1 cellular context compared by ENCODE assay signal in genomic region chr15:69224383-69224782, GRCh38.
TF ChIP-seq lines count a peak whose summit lies in the region.

No MANE protein-coding gene starts in this region.

TF ChIP-seq in HepG2, 621 proteins besides CTCF, POLR2A, EP300 and RAD21 (continued from another document and continues in another):
- no peak for TF ChIP-seq DZIP1 (CRISPR knock-in tag; IDR thresholded peaks at IDR 0.05)
- no peak for TF ChIP-seq ZBTB7A (CRISPR knock-in tag; IDR thresholded peaks at IDR 0.05)
- no peak for TF ChIP-seq SIN3B (IDR thresholded peaks at IDR 0.05; ENCODE audit: low read length)
- peak; percentile 60; the same call in 1 of the 2 replicates for TF ChIP-seq ZBTB34 (CRISPR knock-in tag; IDR thresholded peaks at IDR 0.05)
- no peak for TF ChIP-seq CCDC6 (CRISPR knock-in tag; IDR thresholded peaks at IDR 0.05)
- no peak for TF ChIP-seq ZNF10 (CRISPR knock-in tag; IDR thresholded peaks at IDR 0.05; ENCODE audit: borderline replicate concordance, low read depth)
- TF ChIP-seq U2AF2 (IDR thresholded peaks at IDR 0.05; ENCODE audit: low read depth, low read length) = no peak
- 0 out of 2 replicates have a peak, but pooled peaks have one; percentile 25 for TF ChIP-seq ZBED4 (CRISPR knock-in tag; IDR thresholded peaks at IDR 0.05; ENCODE audit: borderline replicate concordance)
- TF ChIP-seq KDM2A (CRISPR knock-in tag; IDR thresholded peaks at IDR 0.05; ENCODE audit: borderline replicate concordance, low read depth) = peak; percentile 53; the same call in 1 of the 2 replicates
- TF ChIP-seq ADNP (CRISPR knock-in tag; IDR thresholded peaks at IDR 0.05) = no peak
- no peak for TF ChIP-seq ZNF816 (CRISPR knock-in tag; IDR thresholded peaks at IDR 0.05; ENCODE audit: borderline replicate concordance)
- TF ChIP-seq ZNF576 (CRISPR knock-in tag; IDR thresholded peaks at IDR 0.05) = no peak
- TF ChIP-seq CREBL2 (CRISPR knock-in tag; IDR thresholded peaks at IDR 0.05; ENCODE audit: borderline replicate concordance) = no peak
- TF ChIP-seq KDM1A (CRISPR knock-in tag; IDR thresholded peaks at IDR 0.05) = peak; percentile 52; the same call in 1 of the 2 replicates
- peak; percentile 42; the same call in 1 of the 2 replicates for TF ChIP-seq MNT (IDR thresholded peaks at IDR 0.05)
- no peak for TF ChIP-seq MXD1 (CRISPR knock-in tag; IDR thresholded peaks at IDR 0.05)
- TF ChIP-seq ZNF530 (CRISPR knock-in tag; IDR thresholded peaks at IDR 0.05; ENCODE audit: low read depth) = no peak
- TF ChIP-seq SIX4 (CRISPR knock-in tag; IDR thresholded peaks at IDR 0.05) = 0 out of 2 replicates have a peak, but pooled peaks have one; percentile 44
- TF ChIP-seq ZNF609 (CRISPR knock-in tag; IDR thresholded peaks at IDR 0.05; ENCODE audit: borderline replicate concordance) = peak; percentile 75; the same call in 1 of the 2 replicates
- TF ChIP-seq NBN (conservative IDR thresholded peaks at IDR 0.05) = no peak
- TF ChIP-seq ZSCAN29 (CRISPR knock-in tag; conservative IDR thresholded peaks at IDR 0.05) = no peak
- no peak for TF ChIP-seq ZNF431 (CRISPR knock-in tag; IDR thresholded peaks at IDR 0.05; ENCODE audit: borderline replicate concordance, low read depth)
- TF ChIP-seq ZNF275 (CRISPR knock-in tag; IDR thresholded peaks at IDR 0.05; ENCODE audit: borderline replicate concordance) = no peak
- no peak for TF ChIP-seq CHD2 (IDR thresholded peaks at IDR 0.05; ENCODE audit: low read depth, low read length)
- TF ChIP-seq CEBPG (CRISPR knock-in tag; IDR thresholded peaks at IDR 0.05) = peak; percentile 94
- no peak for TF ChIP-seq RARG (CRISPR knock-in tag; IDR thresholded peaks at IDR 0.05; ENCODE audit: low read depth)
- peak; percentile 77 for TF ChIP-seq RCOR2 (CRISPR knock-in tag; IDR thresholded peaks at IDR 0.05)
- TF ChIP-seq GTF2F1 (IDR thresholded peaks at IDR 0.05; ENCODE audit: low read length) = no peak
- TF ChIP-seq SNAPC2 (CRISPR knock-in tag; IDR thresholded peaks at IDR 0.05) = 0 out of 2 replicates have a peak, but pooled peaks have one; percentile 65
- no peak for TF ChIP-seq ZNF205 (CRISPR knock-in tag; IDR thresholded peaks at IDR 0.05)
- TF ChIP-seq RFXAP (CRISPR knock-in tag; IDR thresholded peaks at IDR 0.05; ENCODE audit: borderline replicate concordance) = peak; percentile 36; the same call in 1 of the 2 replicates
- no peak for TF ChIP-seq AHR (CRISPR knock-in tag; IDR thresholded peaks at IDR 0.05)
- TF ChIP-seq MIER3 (CRISPR knock-in tag; IDR thresholded peaks at IDR 0.05; ENCODE audit: borderline replicate concordance) = peak; percentile 85; the same call in 1 of the 2 replicates
- peak; percentile 34; the same call in 1 of the 2 replicates for TF ChIP-seq ETV5 (CRISPR knock-in tag; IDR thresholded peaks at IDR 0.05; ENCODE audit: borderline replicate concordance)
- TF ChIP-seq ZNF224 (CRISPR knock-in tag; IDR thresholded peaks at IDR 0.05) = no peak
- no peak for TF ChIP-seq NONO (IDR thresholded peaks at IDR 0.05)
- TF ChIP-seq NONO (CRISPR knock-in tag; conservative IDR thresholded peaks at IDR 0.05) = 0 out of 2 replicates have a peak, but pooled peaks have one; percentile 49
- TF ChIP-seq ZNF546 (CRISPR knock-in tag; conservative IDR thresholded peaks at IDR 0.05) = no peak
- TF ChIP-seq ZNF558 (CRISPR knock-in tag; IDR thresholded peaks at IDR 0.05; ENCODE audit: borderline replicate concordance) = no peak
- TF ChIP-seq SMAD1 (CRISPR knock-in tag; IDR thresholded peaks at IDR 0.05; ENCODE audit: borderline replicate concordance, low read depth) = no peak
- 0 out of 2 replicates have a peak, but pooled peaks have one; percentile 31 for TF ChIP-seq ZNF629 (CRISPR knock-in tag; conservative IDR thresholded peaks at IDR 0.05)
- no peak for TF ChIP-seq SNRNP70 (IDR thresholded peaks at IDR 0.05; ENCODE audit: low read depth, low read length)
- no peak for TF ChIP-seq ZNF333 (CRISPR knock-in tag; IDR thresholded peaks at IDR 0.05; ENCODE audit: borderline replicate concordance)
- TF ChIP-seq XRCC5 (optimal IDR thresholded peaks at IDR 0.05; ENCODE audit: low read length) = peak; percentile 66
- TF ChIP-seq ZFP91 (CRISPR knock-in tag; IDR thresholded peaks at IDR 0.05; ENCODE audit: borderline replicate concordance) = peak; percentile 99
- no peak for TF ChIP-seq ZNF33B (CRISPR knock-in tag; IDR thresholded peaks at IDR 0.05)
- TF ChIP-seq ZZZ3 (CRISPR knock-in tag; IDR thresholded peaks at IDR 0.05; ENCODE audit: borderline replicate concordance) = no peak
- TF ChIP-seq ZKSCAN1 (IDR thresholded peaks at IDR 0.05; ENCODE audit: low read length) = no peak
